Comparison of ENCODE assay signal across 8 cellular contexts in genomic region chr1:24643362-24644346, GRCh38. TPM values are rescaled to one million over a fixed set of nuclear protein-coding genes. Genes with fewer than 3 reads are reported as not detected.
DNase-seq lines count a peak whose midpoint lies in the region; ATAC-seq and TF ChIP-seq lines count a peak whose summit lies in the region.

No MANE protein-coding gene starts in this region.

- H3K9me3 Mint-ChIP-seq in neural crest cell: no peaks in the 10 kb centered on the region

- 0 out of 2 replicates have a peak, but pooled peaks have one; percentile 13 for TF ChIP-seq EP300 in Ishikawa (IDR thresholded peaks at IDR 0.05; ENCODE audit: borderline replicate concordance)

- H3K36me3 Mint-ChIP-seq in neural crest cell (ENCODE audit: low read depth): peaks cover 2% of the 10 kb centered on the region

- peak in 2 of 3 experiments; percentile 46 to 58 for DNase-seq in NCI-H1417 (lab: John Stamatoyannopoulos, UW)
- DNase-seq in NCI-H1417 treated with DMSO at 0.1 percent for 48 hours (lab: John Stamatoyannopoulos, UW): no peak
- peak; percentile 24 to 38 for DNase-seq in activated CD4-positive, alpha-beta T cell treated with anti-CD3 and anti-CD28 coated beads, Interleukin-2, amount 50 U/mL, for 48 hours
- no peak for DNase-seq in fibroblast of pulmonary artery (ENCODE audit: low read depth)
- no peak for DNase-seq in neural crest cell (ENCODE audit: low read depth, low spot score)
- no peak for DNase-seq in NCI-H446 treated with DMSO at 0.1 percent for 48 hours (lab: John Stamatoyannopoulos, UW)

- no peaks in the 10 kb centered on the region for H3K27me3 Mint-ChIP-seq in neural crest cell (ENCODE audit: low read depth)

- H3K27ac Mint-ChIP-seq in neural crest cell (ENCODE audit: unreplicated experiment): peak overlapping the region; percentile 90

- TF ChIP-seq CTCF in fibroblast of pulmonary artery (IDR thresholded peaks at IDR 0.05; ENCODE audit: low read length, missing control alignments) (no peak), neural crest cell (conservative IDR thresholded peaks at IDR 0.05) (no peak)

- TF ChIP-seq RAD21 in Ishikawa (IDR thresholded peaks at IDR 0.05; ENCODE audit: low read depth): no peak

- ATAC-seq in GM21528 (IDR thresholded peaks at IDR 0.05; ENCODE audit: low FRiP score, unreplicated experiment): peak; percentile 17

- peak overlapping the region; percentile 94 for H3K4me3 ChIP-seq in fibroblast of pulmonary artery (replicated peaks; ENCODE audit: low read depth, low read length)

- peaks cover 31% of the 10 kb centered on the region for H3K4me1 Mint-ChIP-seq in neural crest cell

- peak overlapping the region; percentile 99 for H3K4me3 Mint-ChIP-seq in neural crest cell

TF ChIP-seq in Ishikawa, 13 proteins besides CTCF, POLR2A, EP300 and RAD21:
- TF ChIP-seq CREB1 (IDR thresholded peaks at IDR 0.05; ENCODE audit: low read depth) (no peak), TAF1 (IDR thresholded peaks at IDR 0.05; ENCODE audit: low read depth) (peak; percentile 81), YY1 (IDR thresholded peaks at IDR 0.05; ENCODE audit: low read depth) (peak; percentile 84)
TF ChIP-seq in Ishikawa: peak in this region for 2.

RNA-seq across cellular contexts. Expression of gene SRRM1, which starts 0.6 kb away (rescaled TPM):
- 217 and 229 TPM in 2 replicates for total RNA-seq in neural crest cell

Comparison
In these comparisons a context has a peak if more than half of its experiments do, and no peak if none do; other contexts are left out.
1. DNase-seq: peak in NCI-H1417 (2 of 3) and activated CD4-positive, alpha-beta T cell treated with anti-CD3 and anti-CD28 coated beads, Interleukin-2, amount 50 U/mL, for 48 hours (2 of 2); none in NCI-H1417 treated with DMSO at 0.1 percent for 48 hours (single experiment), fibroblast of pulmonary artery (single experiment), neural crest cell (single experiment) and NCI-H446 treated with DMSO at 0.1 percent for 48 hours (single experiment).